In genomic region chr15:43408789-43409188, GRCh38 we compare ENCODE assay signal across 18 cellular contexts. TPM values are rescaled to one million over a fixed set of nuclear protein-coding genes. Genes with fewer than 3 reads are reported as not detected.
DNase-seq lines count a peak whose midpoint lies in the region; ATAC-seq and TF ChIP-seq lines count a peak whose summit lies in the region.
"Had no signal": no experiment of that assay in that cellular context is flagged by ENCODE, and none has a peak within 500 bp of the region (broad histone marks: within the 10 kb centered on the region; RNA-seq: fewer than 3 reads in every experiment).

No MANE protein-coding gene starts in this region.

- H3K4me3 Mint-ChIP-seq in activated T-cell treated with anti-CD3 and anti-CD28 coated beads, Interleukin-2, amount 50 U/mL, for 24 hours: no peak overlapping the region
- H3K4me3 Mint-ChIP-seq in activated T-cell treated with anti-CD3 and anti-CD28 coated beads, Interleukin-2, amount 50 U/mL, for 72 hours: no peak overlapping the region
- H3K4me3 Mint-ChIP-seq in endodermal cell: no peak overlapping the region
- no peak overlapping the region for H3K4me3 Mint-ChIP-seq in naive thymus-derived CD4-positive, alpha-beta T cell
- H3K4me3 Mint-ChIP-seq: CD8-positive, alpha-beta memory T cell had no signal

- POLR2A ChIA-PET in naive thymus-derived CD4-positive, alpha-beta T cell (lab: Charles Lee): interaction anchor here (0.6 kb wide), 1 partner anchor 9 kb away, joined by 4 read pairs; no protein-coding TSS in a partner anchor

- DNase-seq in activated T-cell treated with anti-CD3 and anti-CD28 coated beads, Interleukin-2, amount 50 U/mL, for 24 hours: no peak
- no peak for DNase-seq in activated T-cell treated with anti-CD3 and anti-CD28 coated beads, Interleukin-2, amount 50 U/mL, for 72 hours
- DNase-seq in OCI-M1 (lab: John Stamatoyannopoulos, UW) (peak; percentile 83), endodermal cell (no peak), NCI-H1105 (lab: John Stamatoyannopoulos, UW) (no peak), NCI-H226 (no peak), globus pallidus (ENCODE audit: low spot score) (no peak)
- no peak for DNase-seq in naive thymus-derived CD4-positive, alpha-beta T cell
- DNase-seq: C1 segment of cervical spinal cord; CD8-positive, alpha-beta memory T cell; DMS79; KG1; NCI-H187 treated with DMSO at 0.1 percent for 48 hours; NCI-H446; NCI-H526 treated with DMSO at 0.1 percent for 48 hours; NK-92 treated with Interleukin-12 subunit alpha and Interleukin-12 subunit beta, amount 100 ng/mL, for 24 hours; RPMI8226; SHP77 treated with DMSO at 0.1 percent for 48 hours had no signal

- no peaks in the 10 kb centered on the region for H3K9me3 Mint-ChIP-seq in activated T-cell treated with anti-CD3 and anti-CD28 coated beads, Interleukin-2, amount 50 U/mL, for 24 hours
- H3K9me3 Mint-ChIP-seq in activated T-cell treated with anti-CD3 and anti-CD28 coated beads, Interleukin-2, amount 50 U/mL, for 72 hours: no peaks in the 10 kb centered on the region
- H3K9me3 Mint-ChIP-seq in endodermal cell: no peaks in the 10 kb centered on the region
- H3K9me3 Mint-ChIP-seq in naive thymus-derived CD4-positive, alpha-beta T cell: no peaks in the 10 kb centered on the region
- H3K9me3 Mint-ChIP-seq: CD8-positive, alpha-beta memory T cell had no signal

- peaks cover 97% of the 10 kb centered on the region for H3K36me3 Mint-ChIP-seq in activated T-cell treated with anti-CD3 and anti-CD28 coated beads, Interleukin-2, amount 50 U/mL, for 24 hours (ENCODE audit: low read depth)
- peaks cover 15 to 25% of the 10 kb centered on the region in 2 donors for H3K36me3 Mint-ChIP-seq in activated T-cell treated with anti-CD3 and anti-CD28 coated beads, Interleukin-2, amount 50 U/mL, for 72 hours (ENCODE audit: insufficient read depth in 2 of 2)
- peaks cover 89% of the 10 kb centered on the region for H3K36me3 Mint-ChIP-seq in endodermal cell (ENCODE audit: low read depth)
- H3K36me3 Mint-ChIP-seq in naive thymus-derived CD4-positive, alpha-beta T cell: peaks cover 29 to 64% (median 40%) of the 10 kb centered on the region in 5 donors

- intact Hi-C loops in naive thymus-derived CD4-positive, alpha-beta T cell (cut with micrococcal nuclease): no loop called here

- H3K27me3 Mint-ChIP-seq in activated T-cell treated with anti-CD3 and anti-CD28 coated beads, Interleukin-2, amount 50 U/mL, for 24 hours: no peaks in the 10 kb centered on the region
- no peaks in the 10 kb centered on the region for H3K27me3 Mint-ChIP-seq in activated T-cell treated with anti-CD3 and anti-CD28 coated beads, Interleukin-2, amount 50 U/mL, for 72 hours (ENCODE audit: low read depth)
- H3K27me3 Mint-ChIP-seq in endodermal cell (ENCODE audit: insufficient read depth): no peaks in the 10 kb centered on the region
- H3K27me3 Mint-ChIP-seq in naive thymus-derived CD4-positive, alpha-beta T cell: no peaks in the 10 kb centered on the region
- H3K27me3 Mint-ChIP-seq: CD8-positive, alpha-beta memory T cell had no signal

- H3K27ac Mint-ChIP-seq in activated T-cell treated with anti-CD3 and anti-CD28 coated beads, Interleukin-2, amount 50 U/mL, for 24 hours: peak overlapping the region; percentile 27
- no peak overlapping the region for H3K27ac Mint-ChIP-seq in activated T-cell treated with anti-CD3 and anti-CD28 coated beads, Interleukin-2, amount 50 U/mL, for 72 hours
- peak overlapping the region; percentile 23 for H3K27ac Mint-ChIP-seq in endodermal cell
- peak overlapping the region in 6 of 9 donors; percentile 10 to 48 (median 28) for H3K27ac Mint-ChIP-seq in naive thymus-derived CD4-positive, alpha-beta T cell

- H3K36me3 ChIP-seq in endodermal cell (ENCODE audit: control insufficient read depth, insufficient read depth, low read length): peaks cover 95% of the 10 kb centered on the region
- H3K36me3 ChIP-seq in naive thymus-derived CD4-positive, alpha-beta T cell (ENCODE audit: control insufficient read depth in 2 of 3, insufficient read depth in 3 of 3, low read length in 3 of 3): peaks cover 8 to 77% (median 20%) of the 10 kb centered on the region in 3 experiments

- H3K4me3 ChIP-seq in endodermal cell (ENCODE audit: low read length): no peak overlapping the region
- no peak overlapping the region for H3K4me3 ChIP-seq in naive thymus-derived CD4-positive, alpha-beta T cell (ENCODE audit: low read length)

- no peak overlapping the region for H3K9ac ChIP-seq in endodermal cell (ENCODE audit: extremely low read depth, low read length, poor library complexity, severe bottlenecking)

- H3K9me3 ChIP-seq in endodermal cell (ENCODE audit: control insufficient read depth, low read length): no peaks in the 10 kb centered on the region
- no peaks in the 10 kb centered on the region for H3K9me3 ChIP-seq in naive thymus-derived CD4-positive, alpha-beta T cell (ENCODE audit: control insufficient read depth in 2 of 3, low read length in 3 of 3)

- no peaks in the 10 kb centered on the region for H3K4me1 Mint-ChIP-seq in activated T-cell treated with anti-CD3 and anti-CD28 coated beads, Interleukin-2, amount 50 U/mL, for 24 hours (ENCODE audit: low read depth)
- H3K4me1 Mint-ChIP-seq in activated T-cell treated with anti-CD3 and anti-CD28 coated beads, Interleukin-2, amount 50 U/mL, for 72 hours (ENCODE audit: low read depth): no peaks in the 10 kb centered on the region
- no peaks in the 10 kb centered on the region for H3K4me1 Mint-ChIP-seq in endodermal cell
- peaks cover 2 to 13% (median 5%) of the 10 kb centered on the region in 7 donors for H3K4me1 Mint-ChIP-seq in naive thymus-derived CD4-positive, alpha-beta T cell

- H3K4me1 ChIP-seq in endodermal cell (ENCODE audit: control insufficient read depth, insufficient read depth, low read length): no peaks in the 10 kb centered on the region
- H3K4me1 ChIP-seq in naive thymus-derived CD4-positive, alpha-beta T cell (ENCODE audit: control insufficient read depth in 2 of 2, insufficient read depth in 2 of 2, low read length in 2 of 2): no peaks in the 10 kb centered on the region

- no peak overlapping the region for H3K27ac ChIP-seq in endodermal cell (ENCODE audit: low read depth, low read length)
- no peak overlapping the region for H3K27ac ChIP-seq in naive thymus-derived CD4-positive, alpha-beta T cell (ENCODE audit: low read depth, low read length)

- no peaks in the 10 kb centered on the region for H3K27me3 ChIP-seq in endodermal cell (ENCODE audit: control insufficient read depth, insufficient read depth, low read length, poor library complexity, severe bottlenecking)
- no peaks in the 10 kb centered on the region for H3K27me3 ChIP-seq in naive thymus-derived CD4-positive, alpha-beta T cell (ENCODE audit: control insufficient read depth in 2 of 2, insufficient read depth in 2 of 2, low read length in 2 of 2)

- CTCF ChIA-PET in naive thymus-derived CD4-positive, alpha-beta T cell (lab: Charles Lee): interaction anchor here (0.6 kb wide), 1 partner anchor 34 kb away, joined by 4 read pairs; no protein-coding TSS in a partner anchor

- TF ChIP-seq CTCF in endodermal cell (conservative IDR thresholded peaks at IDR 0.05): no peak

- no peak for ATAC-seq in activated T-cell treated with anti-CD3 and anti-CD28 coated beads, Interleukin-2, amount 50 U/mL, for 72 hours (replicated peaks in 1 of 2)
- no peak for ATAC-seq in naive thymus-derived CD4-positive, alpha-beta T cell

- WGBS in endodermal cell (ENCODE audit: insufficient coverage in 1 of 2, insufficient read length in 1 of 2), 2 experiments: 95% methylated on average over 4 of the region's 4 CpGs

RNA-seq across cellular contexts. Expression of gene TUBGCP4, which starts 37.9 kb away (rescaled TPM):
- 10 to 100 TPM; 28.0 to 28.7 TPM for total RNA-seq in activated T-cell treated with anti-CD3 and anti-CD28 coated beads, Interleukin-2, amount 50 U/mL, for 72 hours
- 10 to 100 TPM; 19.3 to 20.0 TPM for total RNA-seq in endodermal cell
- polyA plus RNA-seq in endodermal cell (2013, experiment 1 of 2): 20.9 TPM
- 19.5 TPM for polyA plus RNA-seq in endodermal cell (2013, experiment 2 of 2)
- total RNA-seq in naive thymus-derived CD4-positive, alpha-beta T cell: 10 to 100 TPM; 10.9 to 34.7 (median 17.7) TPM
- polyA plus RNA-seq in naive thymus-derived CD4-positive, alpha-beta T cell: 10 to 100 TPM in 1 of 2 donors, 1 to 10 TPM in 1; 7.7 to 15.0 TPM

RNA-seq across cellular contexts. Expression of gene ZSCAN29, which starts 37.9 kb away (rescaled TPM):
- total RNA-seq in activated T-cell treated with anti-CD3 and anti-CD28 coated beads, Interleukin-2, amount 50 U/mL, for 72 hours: 10 to 100 TPM; 42.0 to 44.8 TPM
- total RNA-seq in endodermal cell: 10 to 100 TPM; 44.3 to 45.1 TPM
- 36.8 TPM for polyA plus RNA-seq in endodermal cell (2013, experiment 1 of 2)
- 33.1 TPM for polyA plus RNA-seq in endodermal cell (2013, experiment 2 of 2)
- 10 to 100 TPM; 12.9 to 36.9 (median 33.6) TPM for total RNA-seq in naive thymus-derived CD4-positive, alpha-beta T cell
- polyA plus RNA-seq in naive thymus-derived CD4-positive, alpha-beta T cell: 1 to 10 TPM; 3.1 to 7.8 TPM
